In the genomic region with DNA sequence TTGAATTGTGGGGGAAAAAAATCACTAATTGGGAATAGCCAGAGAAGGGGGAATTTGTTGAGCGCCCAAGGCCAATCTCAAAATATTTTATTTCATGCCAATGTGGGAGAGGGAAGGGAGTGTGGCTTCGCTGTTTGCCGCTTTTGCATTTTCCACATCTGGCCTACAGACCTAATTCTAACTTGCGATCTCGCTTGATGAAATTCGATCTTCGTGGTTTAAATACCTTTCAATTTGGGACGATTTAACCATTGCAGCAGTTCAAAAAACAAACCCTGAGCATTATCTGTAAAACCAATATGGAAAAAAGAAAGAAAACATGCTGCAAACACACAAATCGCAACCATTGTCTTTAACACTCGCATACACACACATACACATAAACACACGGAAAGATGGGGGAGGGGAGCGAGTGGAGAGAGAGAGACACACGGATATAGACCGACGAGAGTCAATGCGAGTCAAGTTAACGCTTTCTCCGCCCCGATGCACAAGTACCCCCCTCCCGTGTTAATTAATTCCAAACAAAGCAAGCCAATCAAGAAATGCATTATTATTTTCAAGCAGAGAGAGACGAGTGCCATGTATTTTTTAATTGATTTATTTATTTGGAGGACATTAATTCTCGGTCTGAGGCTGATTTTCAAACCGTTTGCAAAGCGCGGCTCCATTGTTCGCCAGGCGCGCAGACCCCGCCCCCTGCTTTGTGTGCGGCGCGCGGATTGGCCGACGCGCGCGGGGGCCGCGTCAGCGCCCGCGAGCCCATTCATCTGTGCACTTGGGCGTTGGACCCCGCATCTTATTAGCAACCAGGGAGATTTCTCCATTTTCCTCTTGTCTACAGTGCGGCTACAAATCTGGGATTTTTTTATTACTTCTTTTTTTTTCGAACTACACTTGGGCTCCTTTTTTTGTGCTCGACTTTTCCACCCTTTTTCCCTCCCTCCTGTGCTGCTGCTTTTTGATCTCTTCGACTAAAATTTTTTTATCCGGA, we compare ENCODE assay signal across 8 cellular contexts. TPM values are rescaled to one million over a fixed set of nuclear protein-coding genes. Genes with fewer than 3 reads are reported as not detected.
A peak's percentile ranks its signal among the peaks of the same experiment; 100 is the strongest.
DNase-seq lines count a peak whose midpoint lies in the region; ATAC-seq and TF ChIP-seq lines count a peak whose summit lies in the region.

A gene with protein sequence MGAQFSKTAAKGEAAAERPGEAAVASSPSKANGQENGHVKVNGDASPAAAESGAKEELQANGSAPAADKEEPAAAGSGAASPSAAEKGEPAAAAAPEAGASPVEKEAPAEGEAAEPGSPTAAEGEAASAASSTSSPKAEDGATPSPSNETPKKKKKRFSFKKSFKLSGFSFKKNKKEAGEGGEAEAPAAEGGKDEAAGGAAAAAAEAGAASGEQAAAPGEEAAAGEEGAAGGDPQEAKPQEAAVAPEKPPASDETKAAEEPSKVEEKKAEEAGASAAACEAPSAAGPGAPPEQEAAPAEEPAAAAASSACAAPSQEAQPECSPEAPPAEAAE (plus strand): TSS at position 775 of the 994 bp plus-strand sequence. CDS start 401 bp downstream, outside the sequence.

- intact Hi-C loops in uterus (cut with DNase I; ENCODE audit: low total_unique reads) = no loop called here

- peak; percentile 68 to 84 for TF ChIP-seq POLR2A in uterus (IDR thresholded peaks at IDR 0.05)

- H3K4me1 ChIP-seq in muscle layer of duodenum (ENCODE audit: control insufficient read depth in 1 of 2, insufficient read depth in 2 of 2, low read length in 2 of 2) (peaks cover 0 to 2% of the 10 kb centered on the region in 2 donors), uterus (no peaks in the 10 kb centered on the region)

- H3K9me3 ChIP-seq in muscle layer of duodenum (ENCODE audit: control insufficient read depth in 1 of 2, low read length in 2 of 2) (no peaks in the 10 kb centered on the region), uterus (no peaks in the 10 kb centered on the region)

- peak within 1 kb of the TSS; percentile 100 for H3K27ac ChIP-seq in muscle layer of duodenum (ENCODE audit: low read length)
- peak within 1 kb of the TSS; percentile 94 to 98 for H3K27ac ChIP-seq in uterus

- H3K36me3 ChIP-seq in muscle layer of duodenum (ENCODE audit: control insufficient read depth in 1 of 2, insufficient read depth in 2 of 2, low read length in 2 of 2) (peaks cover 0 to 14% of the 10 kb centered on the region in 2 donors), uterus (no peaks in the 10 kb centered on the region)

- TF ChIP-seq CTCF in fibroblast of the aortic adventitia (IDR thresholded peaks at IDR 0.05; ENCODE audit: insufficient read depth, low read length) = no peak
- no peak for TF ChIP-seq CTCF in uterus (IDR thresholded peaks at IDR 0.05)

- H3K27me3 ChIP-seq in muscle layer of duodenum (ENCODE audit: low read depth, low read length) = no peaks in the 10 kb centered on the region
- H3K27me3 ChIP-seq in uterus = no peaks in the 10 kb centered on the region

- ATAC-seq in GM19397 (IDR thresholded peaks at IDR 0.05; ENCODE audit: unreplicated experiment) (peak; percentile 39), HG03442 (IDR thresholded peaks at IDR 0.05; ENCODE audit: unreplicated experiment) (peak; percentile 34)

- DNase-seq in DMS 273 treated with DMSO at 0.1 percent for 48 hours (lab: John Stamatoyannopoulos, UW) (peak; percentile 83), NCI-H524 (lab: John Stamatoyannopoulos, UW) (peak; percentile 85 to 92), fibroblast of the aortic adventitia (ENCODE audit: low read depth) (peak; percentile 90), uterus (peak; percentile 78 to 80)
- DNase-seq in activated T-cell treated with anti-CD3 and anti-CD28 coated beads, Interleukin-2, amount 50 U/mL, for 48 hours = peak; percentile 48 to 54

- H3K4me3 ChIP-seq in fibroblast of the aortic adventitia (ENCODE audit: low read depth, low read length) (peak within 1 kb of the TSS; percentile 97), muscle layer of duodenum (ENCODE audit: low read depth in 1 of 2, low read length in 2 of 2) (peak within 1 kb of the TSS; percentile 93 to 99), uterus (peak within 1 kb of the TSS; percentile 51 to 73)

RNA-seq across cellular contexts. Expression of the gene that starts here (rescaled TPM):
- total RNA-seq in fibroblast of the aortic adventitia (ENCODE audit: low replicate concordance) (122 and 144 TPM in 2 replicates), uterus (100 to 1,000 TPM in 1 of 4 donors, 10 to 100 TPM in 3; 14.9 to 140 (median 42.6) TPM)

Comparison
In these comparisons a context has a peak if more than half of its experiments do, and no peak if none do; other contexts are left out.
1. Peak in every context shown above with its lines: DNase-seq, ATAC-seq, H3K4me3 ChIP-seq and H3K27ac ChIP-seq.